In the genomic region with DNA sequence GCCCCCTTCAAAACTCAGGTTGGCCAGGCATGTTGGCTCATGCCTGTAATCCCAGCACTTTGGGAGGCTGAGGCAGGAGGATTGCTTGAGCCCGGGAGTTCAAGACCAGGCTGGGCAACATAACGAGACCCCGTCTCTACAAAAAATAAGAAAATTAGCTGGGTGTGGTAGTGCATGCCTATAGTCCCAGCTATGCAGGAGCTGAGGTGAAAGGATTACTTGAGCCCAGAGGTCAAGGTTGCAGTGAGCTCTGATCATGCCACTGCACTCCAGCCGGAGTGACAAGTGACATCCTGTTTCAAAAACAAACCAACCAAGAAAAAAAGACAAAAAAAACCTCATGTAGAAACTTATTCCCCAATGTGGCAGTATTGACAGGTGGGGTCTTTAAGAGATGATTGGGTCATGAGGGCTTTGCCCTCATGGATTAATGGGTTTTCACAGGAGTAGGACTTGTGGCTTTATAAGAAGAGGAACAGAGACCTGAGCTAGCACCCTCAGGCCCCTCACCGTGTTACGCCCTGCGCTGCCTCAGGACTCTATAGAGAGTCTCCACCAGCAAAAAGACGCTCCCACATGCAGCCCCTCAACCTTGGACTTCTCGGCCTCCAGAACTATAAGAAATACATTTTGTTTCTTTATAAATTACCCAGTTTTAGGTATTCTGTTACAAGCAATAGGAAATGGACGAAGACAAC, we compare ENCODE assay signal across 1 cellular context.
TF ChIP-seq lines count a peak whose summit lies in the region.

No MANE protein-coding gene starts in this region.

TF ChIP-seq in HepG2, 621 proteins besides CTCF, POLR2A, EP300 and RAD21 (continued from another document):
- TF ChIP-seq, protein P1, sequence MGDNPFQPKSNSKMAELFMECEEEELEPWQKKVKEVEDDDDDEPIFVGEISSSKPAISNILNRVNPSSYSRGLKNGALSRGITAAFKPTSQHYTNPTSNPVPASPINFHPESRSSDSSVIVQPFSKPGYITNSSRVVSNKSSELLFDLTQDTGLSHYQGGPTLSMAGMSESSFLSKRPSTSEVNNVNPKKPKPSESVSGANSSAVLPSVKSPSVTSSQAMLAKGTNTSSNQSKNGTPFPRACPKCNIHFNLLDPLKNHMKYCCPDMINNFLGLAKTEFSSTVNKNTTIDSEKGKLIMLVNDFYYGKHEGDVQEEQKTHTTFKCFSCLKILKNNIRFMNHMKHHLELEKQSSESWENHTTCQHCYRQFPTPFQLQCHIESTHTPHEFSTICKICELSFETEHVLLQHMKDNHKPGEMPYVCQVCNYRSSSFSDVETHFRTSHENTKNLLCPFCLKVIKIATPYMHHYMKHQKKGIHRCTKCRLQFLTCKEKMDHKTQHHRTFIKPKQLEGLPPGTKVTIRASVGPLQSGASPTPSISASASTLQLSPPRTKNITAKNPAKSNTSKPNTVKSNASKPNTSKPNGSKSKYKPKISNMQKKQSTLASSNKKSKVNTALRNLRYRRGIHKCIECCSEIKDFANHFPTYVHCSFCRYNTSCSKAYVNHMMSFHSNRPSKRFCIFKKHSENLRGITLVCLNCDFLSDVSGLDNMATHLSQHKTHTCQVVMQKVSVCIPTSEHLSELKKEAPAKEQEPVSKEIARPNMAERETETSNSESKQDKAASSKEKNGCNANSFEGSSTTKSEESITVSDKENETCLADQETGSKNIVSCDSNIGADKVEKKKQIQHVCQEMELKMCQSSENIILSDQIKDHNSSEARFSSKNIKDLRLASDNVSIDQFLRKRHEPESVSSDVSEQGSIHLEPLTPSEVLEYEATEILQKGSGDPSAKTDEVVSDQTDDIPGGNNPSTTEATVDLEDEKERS (CRISPR knock-in tag; IDR thresholded peaks at IDR 0.05), result no peak
- TF ChIP-seq ZNF496 (CRISPR knock-in tag; IDR thresholded peaks at IDR 0.05; ENCODE audit: insufficient replicate concordance), result no peak
- TF ChIP-seq ZBTB1 (CRISPR knock-in tag; IDR thresholded peaks at IDR 0.05; ENCODE audit: borderline replicate concordance), result no peak
- TF ChIP-seq SMARCC2 (IDR thresholded peaks at IDR 0.05), result no peak
- no peak for TF ChIP-seq ZNF879 (CRISPR knock-in tag; IDR thresholded peaks at IDR 0.05)
- TF ChIP-seq ETV5 (CRISPR knock-in tag; IDR thresholded peaks at IDR 0.05; ENCODE audit: borderline replicate concordance), result peak; percentile 64; the same call in 1 of the 2 replicates
- peak; percentile 67 for TF ChIP-seq ZNF121 (CRISPR knock-in tag; IDR thresholded peaks at IDR 0.05)
- peak; percentile 72; the same call in 1 of the 2 replicates for TF ChIP-seq MEIS2 (CRISPR knock-in tag; IDR thresholded peaks at IDR 0.05)
- TF ChIP-seq, protein P2, sequence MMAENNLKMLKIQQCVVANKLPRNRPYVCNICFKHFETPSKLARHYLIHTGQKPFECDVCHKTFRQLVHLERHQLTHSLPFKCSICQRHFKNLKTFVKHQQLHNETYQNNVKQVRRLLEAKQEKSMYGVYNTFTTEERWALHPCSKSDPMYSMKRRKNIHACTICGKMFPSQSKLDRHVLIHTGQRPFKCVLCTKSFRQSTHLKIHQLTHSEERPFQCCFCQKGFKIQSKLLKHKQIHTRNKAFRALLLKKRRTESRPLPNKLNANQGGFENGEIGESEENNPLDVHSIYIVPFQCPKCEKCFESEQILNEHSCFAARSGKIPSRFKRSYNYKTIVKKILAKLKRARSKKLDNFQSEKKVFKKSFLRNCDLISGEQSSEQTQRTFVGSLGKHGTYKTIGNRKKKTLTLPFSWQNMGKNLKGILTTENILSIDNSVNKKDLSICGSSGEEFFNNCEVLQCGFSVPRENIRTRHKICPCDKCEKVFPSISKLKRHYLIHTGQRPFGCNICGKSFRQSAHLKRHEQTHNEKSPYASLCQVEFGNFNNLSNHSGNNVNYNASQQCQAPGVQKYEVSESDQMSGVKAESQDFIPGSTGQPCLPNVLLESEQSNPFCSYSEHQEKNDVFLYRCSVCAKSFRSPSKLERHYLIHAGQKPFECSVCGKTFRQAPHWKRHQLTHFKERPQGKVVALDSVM (CRISPR knock-in tag; IDR thresholded peaks at IDR 0.05), result peak; percentile 58; the same call in 1 of the 2 replicates
- TF ChIP-seq TEAD3 (CRISPR knock-in tag; optimal IDR thresholded peaks at IDR 0.05; ENCODE audit: borderline replicate concordance), result peak; percentile 57
- TF ChIP-seq NCOA5 (CRISPR knock-in tag; IDR thresholded peaks at IDR 0.05), result no peak
- TF ChIP-seq, protein P3, sequence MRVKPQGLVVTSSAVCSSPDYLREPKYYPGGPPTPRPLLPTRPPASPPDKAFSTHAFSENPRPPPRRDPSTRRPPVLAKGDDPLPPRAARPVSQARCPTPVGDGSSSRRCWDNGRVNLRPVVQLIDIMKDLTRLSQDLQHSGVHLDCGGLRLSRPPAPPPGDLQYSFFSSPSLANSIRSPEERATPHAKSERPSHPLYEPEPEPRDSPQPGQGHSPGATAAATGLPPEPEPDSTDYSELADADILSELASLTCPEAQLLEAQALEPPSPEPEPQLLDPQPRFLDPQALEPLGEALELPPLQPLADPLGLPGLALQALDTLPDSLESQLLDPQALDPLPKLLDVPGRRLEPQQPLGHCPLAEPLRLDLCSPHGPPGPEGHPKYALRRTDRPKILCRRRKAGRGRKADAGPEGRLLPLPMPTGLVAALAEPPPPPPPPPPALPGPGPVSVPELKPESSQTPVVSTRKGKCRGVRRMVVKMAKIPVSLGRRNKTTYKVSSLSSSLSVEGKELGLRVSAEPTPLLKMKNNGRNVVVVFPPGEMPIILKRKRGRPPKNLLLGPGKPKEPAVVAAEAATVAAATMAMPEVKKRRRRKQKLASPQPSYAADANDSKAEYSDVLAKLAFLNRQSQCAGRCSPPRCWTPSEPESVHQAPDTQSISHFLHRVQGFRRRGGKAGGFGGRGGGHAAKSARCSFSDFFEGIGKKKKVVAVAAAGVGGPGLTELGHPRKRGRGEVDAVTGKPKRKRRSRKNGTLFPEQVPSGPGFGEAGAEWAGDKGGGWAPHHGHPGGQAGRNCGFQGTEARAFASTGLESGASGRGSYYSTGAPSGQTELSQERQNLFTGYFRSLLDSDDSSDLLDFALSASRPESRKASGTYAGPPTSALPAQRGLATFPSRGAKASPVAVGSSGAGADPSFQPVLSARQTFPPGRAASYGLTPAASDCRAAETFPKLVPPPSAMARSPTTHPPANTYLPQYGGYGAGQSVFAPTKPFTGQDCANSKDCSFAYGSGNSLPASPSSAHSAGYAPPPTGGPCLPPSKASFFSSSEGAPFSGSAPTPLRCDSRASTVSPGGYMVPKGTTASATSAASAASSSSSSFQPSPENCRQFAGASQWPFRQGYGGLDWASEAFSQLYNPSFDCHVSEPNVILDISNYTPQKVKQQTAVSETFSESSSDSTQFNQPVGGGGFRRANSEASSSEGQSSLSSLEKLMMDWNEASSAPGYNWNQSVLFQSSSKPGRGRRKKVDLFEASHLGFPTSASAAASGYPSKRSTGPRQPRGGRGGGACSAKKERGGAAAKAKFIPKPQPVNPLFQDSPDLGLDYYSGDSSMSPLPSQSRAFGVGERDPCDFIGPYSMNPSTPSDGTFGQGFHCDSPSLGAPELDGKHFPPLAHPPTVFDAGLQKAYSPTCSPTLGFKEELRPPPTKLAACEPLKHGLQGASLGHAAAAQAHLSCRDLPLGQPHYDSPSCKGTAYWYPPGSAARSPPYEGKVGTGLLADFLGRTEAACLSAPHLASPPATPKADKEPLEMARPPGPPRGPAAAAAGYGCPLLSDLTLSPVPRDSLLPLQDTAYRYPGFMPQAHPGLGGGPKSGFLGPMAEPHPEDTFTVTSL (CRISPR knock-in tag; IDR thresholded peaks at IDR 0.05; ENCODE audit: borderline replicate concordance), result no peak
- peak; percentile 16; the same call in 1 of the 2 replicates for TF ChIP-seq TCF7 (IDR thresholded peaks at IDR 0.05; ENCODE audit: low read depth)
- no peak for TF ChIP-seq MZF1 (CRISPR knock-in tag; IDR thresholded peaks at IDR 0.05; ENCODE audit: borderline replicate concordance)
- TF ChIP-seq RARA (CRISPR knock-in tag; IDR thresholded peaks at IDR 0.05), result peak; percentile 70
- TF ChIP-seq, protein P4, sequence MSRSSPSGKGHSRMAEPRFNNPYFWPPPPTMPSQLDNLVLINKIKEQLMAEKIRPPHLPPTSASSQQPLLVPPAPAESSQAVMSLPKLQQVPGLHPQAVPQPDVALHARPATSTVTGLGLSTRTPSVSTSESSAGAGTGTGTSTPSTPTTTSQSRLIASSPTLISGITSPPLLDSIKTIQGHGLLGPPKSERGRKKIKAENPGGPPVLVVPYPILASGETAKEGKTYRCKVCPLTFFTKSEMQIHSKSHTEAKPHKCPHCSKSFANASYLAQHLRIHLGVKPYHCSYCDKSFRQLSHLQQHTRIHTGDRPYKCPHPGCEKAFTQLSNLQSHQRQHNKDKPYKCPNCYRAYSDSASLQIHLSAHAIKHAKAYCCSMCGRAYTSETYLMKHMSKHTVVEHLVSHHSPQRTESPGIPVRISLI (CRISPR knock-in tag; IDR thresholded peaks at IDR 0.05; ENCODE audit: borderline replicate concordance), result peak; percentile 37; the same call in 1 of the 2 replicates
- 0 out of 2 replicates have a peak, but pooled peaks have one; percentile 35 for TF ChIP-seq PPARG (CRISPR knock-in tag; conservative IDR thresholded peaks at IDR 0.05)
- TF ChIP-seq KMT2B (CRISPR knock-in tag; IDR thresholded peaks at IDR 0.05), result no peak
- TF ChIP-seq DPF2 (CRISPR knock-in tag; IDR thresholded peaks at IDR 0.05; ENCODE audit: borderline replicate concordance, low read depth), result no peak
- no peak for TF ChIP-seq ZNF570 (CRISPR knock-in tag; IDR thresholded peaks at IDR 0.05; ENCODE audit: borderline replicate concordance)
- TF ChIP-seq RCOR2 (CRISPR knock-in tag; IDR thresholded peaks at IDR 0.05), result peak; percentile 39; the same call in 1 of the 2 replicates
- no peak for TF ChIP-seq SRY (CRISPR knock-in tag; IDR thresholded peaks at IDR 0.05)
- no peak for TF ChIP-seq CBX1 (IDR thresholded peaks at IDR 0.05; ENCODE audit: low read depth)
- TF ChIP-seq, protein P5, sequence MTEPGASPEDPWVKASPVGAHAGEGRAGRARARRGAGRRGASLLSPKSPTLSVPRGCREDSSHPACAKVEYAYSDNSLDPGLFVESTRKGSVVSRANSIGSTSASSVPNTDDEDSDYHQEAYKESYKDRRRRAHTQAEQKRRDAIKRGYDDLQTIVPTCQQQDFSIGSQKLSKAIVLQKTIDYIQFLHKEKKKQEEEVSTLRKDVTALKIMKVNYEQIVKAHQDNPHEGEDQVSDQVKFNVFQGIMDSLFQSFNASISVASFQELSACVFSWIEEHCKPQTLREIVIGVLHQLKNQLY (CRISPR knock-in tag; IDR thresholded peaks at IDR 0.05), result no peak
- no peak for TF ChIP-seq ZFP36L1 (CRISPR knock-in tag; IDR thresholded peaks at IDR 0.05)
- no peak for TF ChIP-seq ISL2 (CRISPR knock-in tag; IDR thresholded peaks at IDR 0.05)
- peak; percentile 51 for TF ChIP-seq HNF4A (CRISPR knock-in tag; IDR thresholded peaks at IDR 0.05)
- TF ChIP-seq ERF (CRISPR knock-in tag; IDR thresholded peaks at IDR 0.05), result 0 out of 2 replicates have a peak, but pooled peaks have one; percentile 27
